28 cellular contexts compared by ENCODE assay signal in the genomic region with DNA sequence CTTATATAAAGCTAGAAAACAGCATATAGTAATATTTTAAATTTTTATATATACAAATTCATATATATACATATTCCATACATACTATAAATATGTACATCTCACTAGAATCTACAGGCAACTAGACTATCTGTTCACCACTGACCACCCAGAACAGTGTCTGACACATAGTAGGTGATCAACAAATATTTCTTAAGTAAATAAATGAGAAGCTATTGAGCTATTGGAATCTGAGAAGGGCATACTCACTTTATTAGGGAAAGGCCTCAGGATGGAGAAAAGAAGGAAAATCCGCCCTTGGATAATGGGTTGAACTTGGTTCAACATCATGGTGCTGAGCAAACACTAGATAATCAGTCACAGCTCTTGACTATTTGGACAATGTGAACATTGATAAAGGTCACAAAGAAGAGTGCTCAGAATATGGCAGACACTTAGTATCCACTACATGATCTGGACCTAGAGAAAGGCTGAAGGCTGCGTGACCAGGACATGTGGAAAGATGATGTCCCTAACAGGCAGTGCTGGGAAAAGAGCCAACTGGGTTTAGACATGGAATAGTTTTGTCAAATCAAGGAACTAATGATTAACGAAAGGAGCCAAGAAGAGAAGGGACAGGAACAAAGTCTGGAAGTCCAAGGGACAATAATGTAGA.
"Had no signal": no experiment of that assay in that cellular context is flagged by ENCODE, and none has a peak within 500 bp of the region (broad histone marks: within the 10 kb centered on the region; RNA-seq: fewer than 3 reads in every experiment).

No MANE protein-coding gene starts in this region.

- H3K9me3 ChIP-seq: SJSA1, SK-N-SH had no signal

- H3K9me3 Mint-ChIP-seq: activated CD4-positive, alpha-beta T cell treated with anti-CD3 and anti-CD28 coated beads, Interleukin-2, amount 10 ng/mL, durations not matched to agents 7 days and 5 days; activated naive CD4-positive, alpha-beta T cell treated with anti-CD3 and anti-CD28 coated beads, Interleukin-2, amount 10 ng/mL, durations not matched to agents 7 days and 5 days; activated T-cell treated with anti-CD3 and anti-CD28 coated beads, Interleukin-2, amount 50 U/mL, for 4 hours; T-helper 1 cell treated with Interleukin-12 subunit alpha and Interleukin-12 subunit beta and Interleukin-4 antibody, amounts not matched to agents 30 μg/mL and 1 μg/mL, for 36 hours had no signal

- FAIRE-seq: bronchial epithelial cell, TTC549 had no signal

- H3K4me1 Mint-ChIP-seq: activated CD4-positive, alpha-beta T cell treated with anti-CD3 and anti-CD28 coated beads for 36 hours; activated CD4-positive, alpha-beta T cell treated with anti-CD3 and anti-CD28 coated beads, Interleukin-2, amount 10 ng/mL, durations not matched to agents 7 days and 5 days; activated naive CD4-positive, alpha-beta T cell treated with anti-CD3 and anti-CD28 coated beads, Interleukin-2, amount 10 ng/mL, durations not matched to agents 7 days and 5 days; activated naive CD8-positive, alpha-beta T cell treated with anti-CD3 and anti-CD28 coated beads, Interleukin-2, amount 50 U/mL, for 24 hours had no signal

- H3K27ac Mint-ChIP-seq: activated CD4-positive, alpha-beta T cell treated with anti-CD3 and anti-CD28 coated beads for 36 hours; activated CD4-positive, alpha-beta T cell treated with anti-CD3 and anti-CD28 coated beads, Interleukin-2, amount 10 ng/mL, durations not matched to agents 7 days and 5 days; activated CD8-positive, alpha-beta T cell treated with anti-CD3 and anti-CD28 coated beads, Interleukin-2, amount 10 ng/mL, durations not matched to agents 7 days and 5 days; activated naive CD4-positive, alpha-beta T cell treated with anti-CD3 and anti-CD28 coated beads, Interleukin-2, amount 10 ng/mL, durations not matched to agents 7 days and 5 days; activated naive CD8-positive, alpha-beta T cell; activated naive CD8-positive, alpha-beta T cell treated with anti-CD3 and anti-CD28 coated beads, Interleukin-2, amount 50 U/mL, for 24 hours; brain; T-helper 1 cell treated with Interleukin-12 subunit alpha and Interleukin-12 subunit beta and Interleukin-4 antibody, amounts not matched to agents 30 μg/mL and 1 μg/mL, for 36 hours; T-helper 2 cell treated with Interferon-gamma antibody and Interleukin-4, amounts not matched to agents 5 μg/mL and 100 μg/mL, for 36 hours had no signal

- DNase-seq: activated CD4-positive, alpha-beta T cell treated with anti-CD3 and anti-CD28 coated beads for 36 hours; activated CD4-positive, alpha-beta T cell treated with anti-CD3 and anti-CD28 coated beads, Interleukin-2, amount 10 ng/mL, durations not matched to agents 7 days and 5 days; activated CD4-positive, alpha-beta T cell treated with anti-CD3 and anti-CD28 coated beads, Interleukin-2, amount 50 U/mL, for 48 hours; activated CD8-positive, alpha-beta T cell treated with anti-CD3 and anti-CD28 coated beads, Interleukin-2, amount 10 ng/mL, durations not matched to agents 7 days and 5 days; activated effector memory CD4-positive, alpha-beta T cell treated with Interleukin-2 at 50 U/mL for 16 hours; activated naive CD4-positive, alpha-beta T cell treated with anti-CD3 and anti-CD28 coated beads, Interleukin-2, amount 10 ng/mL, durations not matched to agents 7 days and 5 days; activated naive CD8-positive, alpha-beta T cell treated with anti-CD3 and anti-CD28 coated beads, Interleukin-2, amount 50 U/mL, for 24 hours; activated T-cell treated with anti-CD3 and anti-CD28 coated beads, Interleukin-2, amount 50 U/mL, for 4 hours; anterior cingulate cortex; caudate nucleus; NCI-H1048; NCI-H1105 treated with DMSO at 0.1 percent for 48 hours; NCI-H1436; NCI-H1694; NCI-H2029; NCI-H345; NCI-H524 treated with DMSO at 0.1 percent for 48 hours; RPMI8226; SHP77 treated with DMSO at 0.1 percent for 48 hours; SK-N-SH had no signal

- H3K9ac ChIP-seq: KMS-11, SK-N-SH had no signal

- H3K4me3 ChIP-seq: SJSA1 had no signal

- H3K4me2 ChIP-seq: KMS-11, SK-N-SH had no signal

- H3K4me3 Mint-ChIP-seq: activated CD4-positive, alpha-beta T cell treated with anti-CD3 and anti-CD28 coated beads for 36 hours; activated CD4-positive, alpha-beta T cell treated with anti-CD3 and anti-CD28 coated beads, Interleukin-2, amount 10 ng/mL, durations not matched to agents 7 days and 5 days; activated CD8-positive, alpha-beta T cell treated with anti-CD3 and anti-CD28 coated beads, Interleukin-2, amount 10 ng/mL, durations not matched to agents 7 days and 5 days; activated naive CD4-positive, alpha-beta T cell treated with anti-CD3 and anti-CD28 coated beads, Interleukin-2, amount 10 ng/mL, durations not matched to agents 7 days and 5 days; activated naive CD8-positive, alpha-beta T cell; activated naive CD8-positive, alpha-beta T cell treated with anti-CD3 and anti-CD28 coated beads, Interleukin-2, amount 50 U/mL, for 24 hours; activated T-cell treated with anti-CD3 and anti-CD28 coated beads, Interleukin-2, amount 50 U/mL, for 4 hours; brain; T-helper 1 cell treated with Interleukin-12 subunit alpha and Interleukin-12 subunit beta and Interleukin-4 antibody, amounts not matched to agents 30 μg/mL and 1 μg/mL, for 36 hours; T-helper 2 cell treated with Interferon-gamma antibody and Interleukin-4, amounts not matched to agents 5 μg/mL and 100 μg/mL, for 36 hours had no signal

- H3K27ac ChIP-seq: KMS-11, SJSA1 had no signal

- H3K27me3 ChIP-seq: SJSA1 had no signal

- H3K27me3 Mint-ChIP-seq: activated CD4-positive, alpha-beta T cell treated with anti-CD3 and anti-CD28 coated beads for 36 hours; activated CD4-positive, alpha-beta T cell treated with anti-CD3 and anti-CD28 coated beads, Interleukin-2, amount 10 ng/mL, durations not matched to agents 7 days and 5 days; activated naive CD4-positive, alpha-beta T cell treated with anti-CD3 and anti-CD28 coated beads, Interleukin-2, amount 10 ng/mL, durations not matched to agents 7 days and 5 days; activated naive CD8-positive, alpha-beta T cell; activated naive CD8-positive, alpha-beta T cell treated with anti-CD3 and anti-CD28 coated beads, Interleukin-2, amount 50 U/mL, for 24 hours; brain had no signal

- H3K36me3 Mint-ChIP-seq: activated naive CD4-positive, alpha-beta T cell treated with anti-CD3 and anti-CD28 coated beads, Interleukin-2, amount 10 ng/mL, durations not matched to agents 7 days and 5 days had no signal
